1 cellular context compared by ENCODE assay signal in the genomic region with DNA sequence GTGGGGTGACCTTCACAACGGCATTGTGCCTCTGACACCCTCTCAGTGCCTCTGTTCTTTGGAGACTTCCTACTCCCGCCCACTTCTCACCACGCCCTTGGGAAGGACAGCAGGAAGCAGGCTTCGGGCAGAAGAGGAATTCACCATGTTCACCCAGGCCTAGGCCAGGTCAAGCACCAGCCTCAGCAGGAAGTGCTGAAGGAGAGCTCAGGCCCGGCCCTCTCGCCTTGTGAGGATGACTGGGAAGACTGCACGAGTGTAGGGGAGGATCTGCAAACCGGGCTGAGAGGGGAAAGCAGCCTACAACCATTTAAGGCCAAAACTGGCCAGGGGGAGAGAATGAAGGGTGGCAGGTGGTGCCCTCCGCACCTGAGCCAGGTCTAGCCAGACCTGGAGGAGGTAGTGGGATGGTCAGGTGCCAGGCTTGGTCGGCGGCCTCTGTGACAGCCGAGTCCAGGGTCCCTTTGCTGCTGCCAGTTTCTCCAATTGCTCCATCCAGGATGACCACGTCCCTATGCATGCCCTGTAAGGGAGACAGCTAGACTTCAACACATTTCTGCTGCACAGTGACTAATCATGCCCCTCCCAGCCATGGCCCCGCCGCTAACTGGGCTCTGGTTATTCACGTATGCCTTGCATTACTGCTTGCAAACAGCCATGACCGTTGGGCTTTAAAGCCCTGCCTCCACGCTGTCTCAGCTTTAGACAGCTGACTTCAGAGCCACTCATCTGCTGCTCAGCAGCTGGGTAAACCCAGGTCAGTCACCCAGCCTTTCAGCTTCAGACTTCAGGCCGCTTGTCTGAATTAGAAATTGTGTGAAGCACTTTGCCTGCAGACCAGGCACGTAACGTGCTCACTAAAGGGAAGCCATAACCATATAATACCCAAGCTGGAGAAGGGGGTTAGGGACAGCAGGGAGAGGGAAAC.
TF ChIP-seq lines count a peak whose summit lies in the region.

No MANE protein-coding gene starts in this region.

TF ChIP-seq in GM12878, 131 proteins besides CTCF, POLR2A, EP300 and RAD21:
- TF ChIP-seq STAT3 (IDR thresholded peaks at IDR 0.05; ENCODE audit: low read depth, low read length) (no peak), MTA3 (IDR thresholded peaks at IDR 0.05; ENCODE audit: borderline replicate concordance, low read length) (0 out of 2 replicates have a peak, but pooled peaks have one; percentile 2), BRCA1 (IDR thresholded peaks at IDR 0.05; ENCODE audit: low read depth, low read length) (no peak), POLR2AphosphoS5 (IDR thresholded peaks at IDR 0.05; ENCODE audit: low read length) (0 out of 2 replicates have a peak, but pooled peaks have one; percentile 27), ZBED1 (IDR thresholded peaks at IDR 0.05; ENCODE audit: borderline replicate concordance) (0 out of 2 replicates have a peak, but pooled peaks have one; percentile 28)
- TF ChIP-seq, protein P1, sequence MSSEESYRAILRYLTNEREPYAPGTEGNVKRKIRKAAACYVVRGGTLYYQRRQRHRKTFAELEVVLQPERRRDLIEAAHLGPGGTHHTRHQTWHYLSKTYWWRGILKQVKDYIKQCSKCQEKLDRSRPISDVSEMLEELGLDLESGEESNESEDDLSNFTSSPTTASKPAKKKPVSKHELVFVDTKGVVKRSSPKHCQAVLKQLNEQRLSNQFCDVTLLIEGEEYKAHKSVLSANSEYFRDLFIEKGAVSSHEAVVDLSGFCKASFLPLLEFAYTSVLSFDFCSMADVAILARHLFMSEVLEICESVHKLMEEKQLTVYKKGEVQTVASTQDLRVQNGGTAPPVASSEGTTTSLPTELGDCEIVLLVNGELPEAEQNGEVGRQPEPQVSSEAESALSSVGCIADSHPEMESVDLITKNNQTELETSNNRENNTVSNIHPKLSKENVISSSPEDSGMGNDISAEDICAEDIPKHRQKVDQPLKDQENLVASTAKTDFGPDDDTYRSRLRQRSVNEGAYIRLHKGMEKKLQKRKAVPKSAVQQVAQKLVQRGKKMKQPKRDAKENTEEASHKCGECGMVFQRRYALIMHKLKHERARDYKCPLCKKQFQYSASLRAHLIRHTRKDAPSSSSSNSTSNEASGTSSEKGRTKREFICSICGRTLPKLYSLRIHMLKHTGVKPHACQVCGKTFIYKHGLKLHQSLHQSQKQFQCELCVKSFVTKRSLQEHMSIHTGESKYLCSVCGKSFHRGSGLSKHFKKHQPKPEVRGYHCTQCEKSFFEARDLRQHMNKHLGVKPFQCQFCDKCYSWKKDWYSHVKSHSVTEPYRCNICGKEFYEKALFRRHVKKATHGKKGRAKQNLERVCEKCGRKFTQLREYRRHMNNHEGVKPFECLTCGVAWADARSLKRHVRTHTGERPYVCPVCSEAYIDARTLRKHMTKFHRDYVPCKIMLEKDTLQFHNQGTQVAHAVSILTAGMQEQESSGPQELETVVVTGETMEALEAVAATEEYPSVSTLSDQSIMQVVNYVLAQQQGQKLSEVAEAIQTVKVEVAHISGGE (CRISPR knock-in tag; IDR thresholded peaks at IDR 0.05), result no peak
